8 cellular contexts compared by ENCODE assay signal in genomic region chr3:45210308-45211038, GRCh38. TPM values are rescaled to one million over a fixed set of nuclear protein-coding genes. Genes with fewer than 3 reads are reported as not detected.
DNase-seq lines count a peak whose midpoint lies in the region; ATAC-seq and TF ChIP-seq lines count a peak whose summit lies in the region.

No MANE protein-coding gene starts in this region.

- DNase-seq in COLO829 (ENCODE audit: low spot score) (peak; percentile 79), HuH-7 (ENCODE audit: low spot score) (peak; percentile 79), T follicular helper cell (ENCODE audit: low read depth) (peak; percentile 74), left cardiac atrium (peak; percentile 86), sigmoid colon (peak; percentile 94)
- DNase-seq in activated naive CD8-positive, alpha-beta T cell treated with anti-CD3 and anti-CD28 coated beads, Interleukin-2, amount 50 U/mL, for 16 hours (ENCODE audit: low read depth, low spot score), result peak; percentile 57

- no peak for TF ChIP-seq EP300 in sigmoid colon (IDR thresholded peaks at IDR 0.05)

- TF ChIP-seq CTCF in sigmoid colon (IDR thresholded peaks at IDR 0.05), result peak; percentile 76 to 98 (median 92)

- H3K27me3 ChIP-seq in sigmoid colon, result no peaks in the 10 kb centered on the region

- peak overlapping the region; percentile 2 to 85 (median 80) for H3K27ac ChIP-seq in sigmoid colon

- H3K9me3 ChIP-seq in sigmoid colon, result no peaks in the 10 kb centered on the region

- WGBS in sigmoid colon, 2 donors, result 10 to 25% methylated on average over 14 of the region's 14 CpGs

- H3K36me3 ChIP-seq in sigmoid colon, result no peaks in the 10 kb centered on the region

- H3K4me1 ChIP-seq in sigmoid colon, result peaks cover 0 to 44% (median 34%) of the 10 kb centered on the region in 4 donors

- H3K4me3 ChIP-seq in sigmoid colon, result no peak overlapping the region

- intact Hi-C loops in left cardiac atrium (cut with DNase I) (loop anchor here (1.0 to 10.0 kb wide), 3 partner anchors 170 to 284 kb away; no protein-coding TSS in a partner anchor), sigmoid colon (cut with DNase I) (loop anchor here (1.0 to 5.0 kb wide), 4 partner anchors 38 to 287 kb away; no protein-coding TSS in a partner anchor)

- ATAC-seq in left cardiac atrium (peak; percentile 97 to 98), HG03095 (IDR thresholded peaks at IDR 0.05; ENCODE audit: unreplicated experiment) (no peak), HG03280 (IDR thresholded peaks at IDR 0.05; ENCODE audit: unreplicated experiment) (no peak)

- no peak for TF ChIP-seq POLR2A in sigmoid colon (IDR thresholded peaks at IDR 0.05)

RNA-seq across cellular contexts. Expression of gene TMEM158, which starts 15.6 kb away (rescaled TPM):
- total RNA-seq in left cardiac atrium (under 1 TPM; 0.44 to 0.56 TPM), sigmoid colon (10 to 100 TPM in 2 of 4 donors, 1 to 10 TPM in 1, under 1 TPM in 1; 0.66 to 12.2 (median 10.8) TPM)
- 1 to 10 TPM in 1 of 3 donors, under 1 TPM in 2; 0.60 to 2.8 (median 0.69) TPM for polyA plus RNA-seq in sigmoid colon

Comparison
In these comparisons a context has a peak if more than half of its experiments do, and no peak if none do; other contexts are left out.
1. ATAC-seq: peak in left cardiac atrium (2 of 2); none in HG03095 (single experiment) and HG03280 (single experiment).
2. Peak in every context shown above with its lines, with median percentiles within 50 percentile points of each other: DNase-seq.